ENCODE assay signal across 31 cellular contexts in the genomic region with DNA sequence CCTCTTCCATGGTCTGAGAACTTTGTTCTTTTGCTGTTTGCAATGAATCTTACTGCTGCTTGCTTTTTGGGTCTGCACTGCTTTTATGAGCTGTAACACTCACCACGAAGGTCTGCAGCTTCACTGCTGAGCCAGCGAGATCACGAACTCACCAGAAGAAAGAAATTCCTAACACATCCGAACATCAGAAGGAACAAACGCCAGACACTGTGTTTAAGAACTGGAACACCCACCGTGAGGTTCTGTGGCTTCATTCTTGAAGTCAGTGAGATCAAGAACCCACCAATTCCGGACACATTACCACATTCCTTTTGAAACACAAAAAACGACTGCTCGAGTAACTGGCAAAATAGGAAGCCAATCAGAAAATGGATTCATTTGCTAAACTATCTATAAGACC.
DNase-seq lines count a peak whose midpoint lies in the region; TF ChIP-seq lines count a peak whose summit lies in the region.
"Had no signal": no experiment of that assay in that cellular context is flagged by ENCODE, and none has a peak within 500 bp of the region (broad histone marks: within the 10 kb centered on the region; RNA-seq: fewer than 3 reads in every experiment).

No MANE protein-coding gene starts in this region.

- intact Hi-C loops in cardiac septum (cut with DNase I), result no loop called here

- no peaks in the 10 kb centered on the region for H3K36me3 Mint-ChIP-seq in nephron progenitor cell (ENCODE audit: low read depth)
- H3K36me3 Mint-ChIP-seq: CD14-positive monocyte; CD4-positive, alpha-beta memory T cell; CD4-positive, CD25-positive, alpha-beta regulatory T cell; CD8-positive, alpha-beta memory T cell; CD8-positive, alpha-beta T cell had no signal

- peaks cover 14% of the 10 kb centered on the region for H3K4me1 Mint-ChIP-seq in nephron progenitor cell
- H3K4me1 Mint-ChIP-seq: B cell; CD14-positive monocyte; CD4-positive, alpha-beta memory T cell; CD4-positive, CD25-positive, alpha-beta regulatory T cell; CD8-positive, alpha-beta memory T cell had no signal

- H3K27ac ChIP-seq in SJSA1, result peak overlapping the region; percentile 62
- H3K27ac ChIP-seq: 22Rv1; A549; BLaER1; BLaER1 treated with 17β-estradiol and CSF1 and Interleukin-3, amounts not matched to agents 10 nM and 100 nM; C4-2B had no signal

- peaks cover 15% of the 10 kb centered on the region for H3K9me3 Mint-ChIP-seq in nephron progenitor cell
- H3K9me3 Mint-ChIP-seq: CD4-positive, alpha-beta T cell had no signal

- no peak overlapping the region for H3K4me3 ChIP-seq in SJSA1
- H3K4me3 ChIP-seq: A549; BLaER1; BLaER1 treated with 17β-estradiol and CSF1 and Interleukin-3, amounts not matched to agents 10 nM and 100 nM had no signal

- no peaks in the 10 kb centered on the region for H3K9me3 ChIP-seq in SJSA1 (replicated peaks)
- H3K9me3 ChIP-seq: A549, BE2C, Caco-2 had no signal

- DNase-seq in SJSA1 (ENCODE audit: low read depth in 1 of 2, low spot score in 2 of 2) (peak; percentile 73 to 77), nephron progenitor cell (no peak), SIG-M5 treated with dmso at 0.1 percent for 504 hours (lab: John Stamatoyannopoulos, UW; ENCODE audit: unreplicated experiment) (no peak), cardiac septum (ENCODE audit: low spot score) (no peak)
- DNase-seq: 8988T; ACHN; AML-193; BE2C; C1 segment of cervical spinal cord; Caco-2; Calu3; CD4-positive, alpha-beta memory T cell; CD4-positive, alpha-beta T cell; CD4-positive, CD25-positive, alpha-beta regulatory T cell; CD8-positive, alpha-beta memory T cell; CD8-positive, alpha-beta T cell; COR-L47; DMS 273 treated with DMSO at 0.1 percent for 48 hours; DMS153; DMS53; DMS79; DMS79 treated with DMSO at 0.1 percent for 48 hours; DND-41; EL had no signal

- peak overlapping the region; percentile 66 for H3K27ac Mint-ChIP-seq in nephron progenitor cell
- H3K27ac Mint-ChIP-seq: B cell; CD14-positive monocyte; CD4-positive, alpha-beta memory T cell; CD4-positive, alpha-beta T cell; CD4-positive, CD25-positive, alpha-beta regulatory T cell; CD8-positive, alpha-beta memory T cell; CD8-positive, alpha-beta T cell had no signal

- H3K4me3 Mint-ChIP-seq in nephron progenitor cell, result no peak overlapping the region
- H3K4me3 Mint-ChIP-seq: B cell; CD14-positive monocyte; CD4-positive, alpha-beta memory T cell; CD4-positive, alpha-beta T cell; CD4-positive, CD25-positive, alpha-beta regulatory T cell; CD8-positive, alpha-beta memory T cell; CD8-positive, alpha-beta T cell had no signal

- no peak for TF ChIP-seq CTCF in nephron progenitor cell (IDR thresholded peaks at IDR 0.05)

- no peaks in the 10 kb centered on the region for H3K27me3 ChIP-seq in SJSA1 (replicated peaks)
- H3K27me3 ChIP-seq: BE2C; BLaER1; BLaER1 treated with 17β-estradiol and CSF1 and Interleukin-3, amounts not matched to agents 10 nM and 100 nM had no signal

- H3K36me3 ChIP-seq in SJSA1, result no peaks in the 10 kb centered on the region
- H3K36me3 ChIP-seq: BE2C; BLaER1; BLaER1 treated with 17β-estradiol and CSF1 and Interleukin-3, amounts not matched to agents 10 nM and 100 nM had no signal

- H3K4me1 ChIP-seq in SJSA1 (replicated peaks), result peaks cover 13% of the 10 kb centered on the region
- H3K4me1 ChIP-seq: A549; BE2C; BLaER1; BLaER1 treated with 17β-estradiol and CSF1 and Interleukin-3, amounts not matched to agents 10 nM and 100 nM; Caco-2 had no signal

- H3K27me3 Mint-ChIP-seq in nephron progenitor cell (ENCODE audit: low read depth, poor library complexity), result no peaks in the 10 kb centered on the region
- H3K27me3 Mint-ChIP-seq: B cell; CD4-positive, alpha-beta memory T cell; CD4-positive, alpha-beta T cell; CD4-positive, CD25-positive, alpha-beta regulatory T cell had no signal

Comparison
In these comparisons a context has a peak if more than half of its experiments do, and no peak if none do; other contexts are left out.
1. DNase-seq: peak in SJSA1 (2 of 2); none in nephron progenitor cell (single experiment), SIG-M5 treated with dmso at 0.1 percent for 504 hours (single experiment) and cardiac septum (single experiment).